Comparison of ENCODE assay signal across 1 cellular context in genomic region chr1:36224537-36225297, GRCh38.
TF ChIP-seq lines count a peak whose summit lies in the region.

No MANE protein-coding gene starts in this region.

TF ChIP-seq in GM12878, 131 proteins besides CTCF, POLR2A, EP300 and RAD21 (continued from another document and continues in another):
- TF ChIP-seq BCL3 (IDR thresholded peaks at IDR 0.05; ENCODE audit: borderline replicate concordance, insufficient read depth, low read depth, low read length, poor library complexity, severe bottlenecking) (no peak), NFIC (IDR thresholded peaks at IDR 0.05; ENCODE audit: low read depth, low read length) (peak; percentile 17; the same call in 1 of the 2 replicates), MLLT1 (IDR thresholded peaks at IDR 0.05) (peak; percentile 67), ZZZ3 (IDR thresholded peaks at IDR 0.05; ENCODE audit: control insufficient read depth, insufficient read length, low read depth) (no peak), SREBF1 (IDR thresholded peaks at IDR 0.05; ENCODE audit: low read length) (no peak), MEF2B (IDR thresholded peaks at IDR 0.05; ENCODE audit: partially characterized antibody, poor library complexity, severe bottlenecking) (no peak), MTA2 (IDR thresholded peaks at IDR 0.05; ENCODE audit: low read depth) (peak; percentile 33; the same call in 1 of the 2 replicates), ATF3 (IDR thresholded peaks at IDR 0.05; ENCODE audit: borderline replicate concordance, extremely low read depth, low read depth, low read length) (no peak), SMAD5 (IDR thresholded peaks at IDR 0.05; ENCODE audit: low read depth) (no peak; the same call in 1 of the 2 replicates), SIX5 (IDR thresholded peaks at IDR 0.05; ENCODE audit: low read depth, low read length, severe bottlenecking) (no peak), CBX5 (IDR thresholded peaks at IDR 0.05; ENCODE audit: low read depth) (no peak), NR2C1 (IDR thresholded peaks at IDR 0.05) (no peak), PBX3 (IDR thresholded peaks at IDR 0.05; ENCODE audit: insufficient replicate concordance, low read depth, low read length) (peak; percentile 73), NR2C2 (IDR thresholded peaks at IDR 0.05; ENCODE audit: borderline replicate concordance, control insufficient read depth, insufficient read length, low read depth) (no peak), USF1 (IDR thresholded peaks at IDR 0.05; ENCODE audit: borderline replicate concordance, extremely low read length, insufficient read depth, low read depth, low read length) (no peak), PAX8 (IDR thresholded peaks at IDR 0.05) (no peak), POU2F2 (IDR thresholded peaks at IDR 0.05; ENCODE audit: borderline replicate concordance, low read depth, low read length) (peak; percentile 4; the same call in 1 of the 3 replicates), SUPT20H (IDR thresholded peaks at IDR 0.05; ENCODE audit: borderline replicate concordance, control insufficient read depth, low read depth, low read length) (no peak), LARP7 (IDR thresholded peaks at IDR 0.05) (no peak; the same call in 1 of the 2 replicates), PML (IDR thresholded peaks at IDR 0.05; ENCODE audit: low read length) (no peak), IKZF2 (IDR thresholded peaks at IDR 0.05) (peak; percentile 66 to 69), CHD1 (IDR thresholded peaks at IDR 0.05; ENCODE audit: low read depth, low read length) (no peak), CREM (IDR thresholded peaks at IDR 0.05; ENCODE audit: low read depth) (no peak), ZSCAN29 (IDR thresholded peaks at IDR 0.05) (no peak), IRF5 (IDR thresholded peaks at IDR 0.05; ENCODE audit: borderline replicate concordance) (no peak), ATF7 (IDR thresholded peaks at IDR 0.05; ENCODE audit: low read depth) (no peak), SMAD1 (IDR thresholded peaks at IDR 0.05; ENCODE audit: low read depth, partially characterized antibody) (peak; percentile 6), ETV6 (conservative IDR thresholded peaks at IDR 0.05 in 1 of 2, IDR thresholded peaks at IDR 0.05 in 1 of 2; ENCODE audit: borderline replicate concordance in 1 of 2, low read depth in 1 of 2) (no peak), NRF1 (conservative IDR thresholded peaks at IDR 0.05; ENCODE audit: low read depth, low read length) (no peak), TCF7 (IDR thresholded peaks at IDR 0.05; ENCODE audit: borderline replicate concordance) (no peak), HDGF (IDR thresholded peaks at IDR 0.05) (no peak), IKZF1 (conservative IDR thresholded peaks at IDR 0.05) (no peak), TCF3 (IDR thresholded peaks at IDR 0.05; ENCODE audit: borderline replicate concordance, insufficient read depth, low read depth, low read length) (0 out of 2 replicates have a peak, but pooled peaks have one; percentile 0), ZBED1 (IDR thresholded peaks at IDR 0.05; ENCODE audit: borderline replicate concordance) (no peak), MEF2A (IDR thresholded peaks at IDR 0.05; ENCODE audit: insufficient read depth, low read depth, low read length) (no peak), RUNX3 (IDR thresholded peaks at IDR 0.05; ENCODE audit: low read length) (no peak), TCF12 (IDR thresholded peaks at IDR 0.05; ENCODE audit: low read depth, low read length) (no peak), BHLHE40 (IDR thresholded peaks at IDR 0.05; ENCODE audit: borderline replicate concordance in 1 of 2, low read depth in 2 of 2, low read length in 1 of 2) (no peak), CREB1 (IDR thresholded peaks at IDR 0.05; ENCODE audit: low read depth) (no peak), TBL1XR1 (IDR thresholded peaks at IDR 0.05; ENCODE audit: low read depth, low read length) (no peak)
- TF ChIP-seq, protein P1, sequence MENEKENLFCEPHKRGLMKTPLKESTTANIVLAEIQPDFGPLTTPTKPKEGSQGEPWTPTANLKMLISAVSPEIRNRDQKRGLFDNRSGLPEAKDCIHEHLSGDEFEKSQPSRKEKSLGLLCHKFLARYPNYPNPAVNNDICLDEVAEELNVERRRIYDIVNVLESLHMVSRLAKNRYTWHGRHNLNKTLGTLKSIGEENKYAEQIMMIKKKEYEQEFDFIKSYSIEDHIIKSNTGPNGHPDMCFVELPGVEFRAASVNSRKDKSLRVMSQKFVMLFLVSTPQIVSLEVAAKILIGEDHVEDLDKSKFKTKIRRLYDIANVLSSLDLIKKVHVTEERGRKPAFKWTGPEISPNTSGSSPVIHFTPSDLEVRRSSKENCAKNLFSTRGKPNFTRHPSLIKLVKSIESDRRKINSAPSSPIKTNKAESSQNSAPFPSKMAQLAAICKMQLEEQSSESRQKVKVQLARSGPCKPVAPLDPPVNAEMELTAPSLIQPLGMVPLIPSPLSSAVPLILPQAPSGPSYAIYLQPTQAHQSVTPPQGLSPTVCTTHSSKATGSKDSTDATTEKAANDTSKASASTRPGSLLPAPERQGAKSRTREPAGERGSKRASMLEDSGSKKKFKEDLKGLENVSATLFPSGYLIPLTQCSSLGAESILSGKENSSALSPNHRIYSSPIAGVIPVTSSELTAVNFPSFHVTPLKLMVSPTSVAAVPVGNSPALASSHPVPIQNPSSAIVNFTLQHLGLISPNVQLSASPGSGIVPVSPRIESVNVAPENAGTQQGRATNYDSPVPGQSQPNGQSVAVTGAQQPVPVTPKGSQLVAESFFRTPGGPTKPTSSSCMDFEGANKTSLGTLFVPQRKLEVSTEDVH (IDR thresholded peaks at IDR 0.05; ENCODE audit: low read depth, partially characterized antibody), result no peak
- TF ChIP-seq, protein P2, sequence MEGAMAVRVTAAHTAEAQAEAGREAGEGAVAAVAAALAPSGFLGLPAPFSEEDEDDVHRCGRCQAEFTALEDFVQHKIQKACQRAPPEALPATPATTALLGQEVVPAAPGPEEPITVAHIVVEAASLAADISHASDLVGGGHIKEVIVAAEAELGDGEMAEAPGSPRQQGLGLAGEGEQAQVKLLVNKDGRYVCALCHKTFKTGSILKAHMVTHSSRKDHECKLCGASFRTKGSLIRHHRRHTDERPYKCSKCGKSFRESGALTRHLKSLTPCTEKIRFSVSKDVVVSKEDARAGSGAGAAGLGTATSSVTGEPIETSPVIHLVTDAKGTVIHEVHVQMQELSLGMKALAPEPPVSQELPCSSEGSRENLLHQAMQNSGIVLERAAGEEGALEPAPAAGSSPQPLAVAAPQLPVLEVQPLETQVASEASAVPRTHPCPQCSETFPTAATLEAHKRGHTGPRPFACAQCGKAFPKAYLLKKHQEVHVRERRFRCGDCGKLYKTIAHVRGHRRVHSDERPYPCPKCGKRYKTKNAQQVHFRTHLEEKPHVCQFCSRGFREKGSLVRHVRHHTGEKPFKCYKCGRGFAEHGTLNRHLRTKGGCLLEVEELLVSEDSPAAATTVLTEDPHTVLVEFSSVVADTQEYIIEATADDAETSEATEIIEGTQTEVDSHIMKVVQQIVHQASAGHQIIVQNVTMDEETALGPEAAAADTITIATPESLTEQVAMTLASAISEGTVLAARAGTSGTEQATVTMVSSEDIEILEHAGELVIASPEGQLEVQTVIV (IDR thresholded peaks at IDR 0.05; ENCODE audit: borderline replicate concordance, partially characterized antibody), result no peak
- TF ChIP-seq, protein P3, sequence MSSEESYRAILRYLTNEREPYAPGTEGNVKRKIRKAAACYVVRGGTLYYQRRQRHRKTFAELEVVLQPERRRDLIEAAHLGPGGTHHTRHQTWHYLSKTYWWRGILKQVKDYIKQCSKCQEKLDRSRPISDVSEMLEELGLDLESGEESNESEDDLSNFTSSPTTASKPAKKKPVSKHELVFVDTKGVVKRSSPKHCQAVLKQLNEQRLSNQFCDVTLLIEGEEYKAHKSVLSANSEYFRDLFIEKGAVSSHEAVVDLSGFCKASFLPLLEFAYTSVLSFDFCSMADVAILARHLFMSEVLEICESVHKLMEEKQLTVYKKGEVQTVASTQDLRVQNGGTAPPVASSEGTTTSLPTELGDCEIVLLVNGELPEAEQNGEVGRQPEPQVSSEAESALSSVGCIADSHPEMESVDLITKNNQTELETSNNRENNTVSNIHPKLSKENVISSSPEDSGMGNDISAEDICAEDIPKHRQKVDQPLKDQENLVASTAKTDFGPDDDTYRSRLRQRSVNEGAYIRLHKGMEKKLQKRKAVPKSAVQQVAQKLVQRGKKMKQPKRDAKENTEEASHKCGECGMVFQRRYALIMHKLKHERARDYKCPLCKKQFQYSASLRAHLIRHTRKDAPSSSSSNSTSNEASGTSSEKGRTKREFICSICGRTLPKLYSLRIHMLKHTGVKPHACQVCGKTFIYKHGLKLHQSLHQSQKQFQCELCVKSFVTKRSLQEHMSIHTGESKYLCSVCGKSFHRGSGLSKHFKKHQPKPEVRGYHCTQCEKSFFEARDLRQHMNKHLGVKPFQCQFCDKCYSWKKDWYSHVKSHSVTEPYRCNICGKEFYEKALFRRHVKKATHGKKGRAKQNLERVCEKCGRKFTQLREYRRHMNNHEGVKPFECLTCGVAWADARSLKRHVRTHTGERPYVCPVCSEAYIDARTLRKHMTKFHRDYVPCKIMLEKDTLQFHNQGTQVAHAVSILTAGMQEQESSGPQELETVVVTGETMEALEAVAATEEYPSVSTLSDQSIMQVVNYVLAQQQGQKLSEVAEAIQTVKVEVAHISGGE (CRISPR knock-in tag; IDR thresholded peaks at IDR 0.05), result no peak
- TF ChIP-seq, protein P4, sequence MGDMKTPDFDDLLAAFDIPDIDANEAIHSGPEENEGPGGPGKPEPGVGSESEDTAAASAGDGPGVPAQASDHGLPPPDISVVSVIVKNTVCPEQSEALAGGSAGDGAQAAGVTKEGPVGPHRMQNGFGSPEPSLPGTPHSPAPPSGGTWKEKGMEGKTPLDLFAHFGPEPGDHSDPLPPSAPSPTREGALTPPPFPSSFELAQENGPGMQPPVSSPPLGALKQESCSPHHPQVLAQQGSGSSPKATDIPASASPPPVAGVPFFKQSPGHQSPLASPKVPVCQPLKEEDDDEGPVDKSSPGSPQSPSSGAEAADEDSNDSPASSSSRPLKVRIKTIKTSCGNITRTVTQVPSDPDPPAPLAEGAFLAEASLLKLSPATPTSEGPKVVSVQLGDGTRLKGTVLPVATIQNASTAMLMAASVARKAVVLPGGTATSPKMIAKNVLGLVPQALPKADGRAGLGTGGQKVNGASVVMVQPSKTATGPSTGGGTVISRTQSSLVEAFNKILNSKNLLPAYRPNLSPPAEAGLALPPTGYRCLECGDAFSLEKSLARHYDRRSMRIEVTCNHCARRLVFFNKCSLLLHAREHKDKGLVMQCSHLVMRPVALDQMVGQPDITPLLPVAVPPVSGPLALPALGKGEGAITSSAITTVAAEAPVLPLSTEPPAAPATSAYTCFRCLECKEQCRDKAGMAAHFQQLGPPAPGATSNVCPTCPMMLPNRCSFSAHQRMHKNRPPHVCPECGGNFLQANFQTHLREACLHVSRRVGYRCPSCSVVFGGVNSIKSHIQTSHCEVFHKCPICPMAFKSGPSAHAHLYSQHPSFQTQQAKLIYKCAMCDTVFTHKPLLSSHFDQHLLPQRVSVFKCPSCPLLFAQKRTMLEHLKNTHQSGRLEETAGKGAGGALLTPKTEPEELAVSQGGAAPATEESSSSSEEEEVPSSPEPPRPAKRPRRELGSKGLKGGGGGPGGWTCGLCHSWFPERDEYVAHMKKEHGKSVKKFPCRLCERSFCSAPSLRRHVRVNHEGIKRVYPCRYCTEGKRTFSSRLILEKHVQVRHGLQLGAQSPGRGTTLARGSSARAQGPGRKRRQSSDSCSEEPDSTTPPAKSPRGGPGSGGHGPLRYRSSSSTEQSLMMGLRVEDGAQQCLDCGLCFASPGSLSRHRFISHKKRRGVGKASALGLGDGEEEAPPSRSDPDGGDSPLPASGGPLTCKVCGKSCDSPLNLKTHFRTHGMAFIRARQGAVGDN (IDR thresholded peaks at IDR 0.05), result no peak
